19 cellular contexts compared by ENCODE assay signal in genomic region chr4:165477799-165478198, GRCh38.
DNase-seq lines count a peak whose midpoint lies in the region; ATAC-seq and TF ChIP-seq lines count a peak whose summit lies in the region.
"Had no signal": no experiment of that assay in that cellular context is flagged by ENCODE, and none has a peak within 500 bp of the region (broad histone marks: within the 10 kb centered on the region; RNA-seq: fewer than 3 reads in every experiment).

No MANE protein-coding gene starts in this region.

- peak overlapping the region; percentile 73 for H3K27ac Mint-ChIP-seq in chondrocyte (ENCODE audit: unreplicated experiment)
- H3K27ac Mint-ChIP-seq: CD14-positive monocyte; CD4-positive, alpha-beta memory T cell; H9 had no signal

- H3K36me3 Mint-ChIP-seq in chondrocyte (ENCODE audit: low read depth), result peaks cover 10% of the 10 kb centered on the region
- H3K36me3 Mint-ChIP-seq: CD14-positive monocyte; CD4-positive, alpha-beta memory T cell had no signal

- TF ChIP-seq CTCF in cardiac muscle cell (IDR thresholded peaks at IDR 0.05; ENCODE audit: low read depth, low read length) (no peak), chondrocyte (IDR thresholded peaks at IDR 0.05) (no peak), smooth muscle cell (IDR thresholded peaks at IDR 0.05; ENCODE audit: borderline replicate concordance, insufficient read depth, poor library complexity, severe bottlenecking) (no peak)

- peak in 1 of 2 donors; percentile 26 for DNase-seq in cardiac muscle cell (ENCODE audit: low read depth in 1 of 2, low spot score in 1 of 2)
- DNase-seq in Right ventricle myocardium inferior (ENCODE audit: missing footprints), result no peak
- DNase-seq in chondrocyte (ENCODE audit: low spot score), result no peak
- no peak for DNase-seq in smooth muscle cell (lab: John Stamatoyannopoulos, UW; ENCODE audit: unreplicated experiment)
- no peak for DNase-seq in middle frontal gyrus (ENCODE audit: extremely low spot score, low spot score)
- DNase-seq in NCI-H128 (lab: John Stamatoyannopoulos, UW; ENCODE audit: unreplicated experiment), result no peak
- DNase-seq: 8988T; Calu3; CD4-positive, alpha-beta memory T cell; DMS 273 treated with DMSO at 0.1 percent for 48 hours; DMS53; DND-41; EL; H9 had no signal

- H3K36me3 ChIP-seq in cardiac muscle cell (peaks cover 4% of the 10 kb centered on the region), smooth muscle cell (ENCODE audit: low read depth) (no peaks in the 10 kb centered on the region)
- H3K36me3 ChIP-seq: BLaER1 had no signal

- H3K4me2 ChIP-seq in smooth muscle cell, result no peak overlapping the region
- H3K4me2 ChIP-seq: BLaER1 had no signal

- no peak overlapping the region for H2AFZ ChIP-seq in smooth muscle cell (ENCODE audit: low read depth)

- H3K4me1 Mint-ChIP-seq in chondrocyte (ENCODE audit: low read depth), result peaks cover 37% of the 10 kb centered on the region
- H3K4me1 Mint-ChIP-seq: CD14-positive monocyte; CD4-positive, alpha-beta memory T cell had no signal

- no peak overlapping the region for H3K4me3 Mint-ChIP-seq in chondrocyte (ENCODE audit: unreplicated experiment)
- H3K4me3 Mint-ChIP-seq: CD14-positive monocyte; CD4-positive, alpha-beta memory T cell; H9 had no signal

- H3K27ac ChIP-seq in cardiac muscle cell, result peak overlapping the region; percentile 12
- peak overlapping the region; percentile 48 for H3K27ac ChIP-seq in smooth muscle cell (ENCODE audit: low read depth)
- H3K27ac ChIP-seq: BLaER1 had no signal

- WGBS in smooth muscle cell (ENCODE audit: low lambda C conversion rate), result 94% methylated on average over 4 of the region's 4 CpGs

- H3K27me3 ChIP-seq in cardiac muscle cell, result no peaks in the 10 kb centered on the region
- no peaks in the 10 kb centered on the region for H3K27me3 ChIP-seq in smooth muscle cell (ENCODE audit: low read depth)
- H3K27me3 ChIP-seq: BLaER1 had no signal

- no peak overlapping the region for H3K9ac ChIP-seq in smooth muscle cell (ENCODE audit: low read depth)
- H3K9ac ChIP-seq: BLaER1 had no signal

- H3F3A ChIP-seq in smooth muscle cell (ENCODE audit: low read depth), result no peaks in the 10 kb centered on the region

- no peaks in the 10 kb centered on the region for H4K20me1 ChIP-seq in smooth muscle cell (ENCODE audit: low read depth)
- H4K20me1 ChIP-seq: BLaER1 had no signal

- H3K79me2 ChIP-seq in smooth muscle cell (ENCODE audit: low read depth), result no peaks in the 10 kb centered on the region

- H3K4me1 ChIP-seq in cardiac muscle cell (ENCODE audit: low read depth) (peaks cover 5% of the 10 kb centered on the region), smooth muscle cell (ENCODE audit: low read depth) (no peaks in the 10 kb centered on the region)
- H3K4me1 ChIP-seq: BLaER1 had no signal

- H3K9me3 ChIP-seq in cardiac muscle cell (ENCODE audit: low read depth) (no peaks in the 10 kb centered on the region), smooth muscle cell (replicated peaks; ENCODE audit: low read depth) (peaks cover 9% of the 10 kb centered on the region)

- intact Hi-C loops in Right ventricle myocardium inferior (cut with DNase I), result no loop called here

- H3K27me3 Mint-ChIP-seq in chondrocyte (ENCODE audit: low read depth), result no peaks in the 10 kb centered on the region

- H3K4me3 ChIP-seq in cardiac muscle cell (no peak overlapping the region), smooth muscle cell (no peak overlapping the region)
- H3K4me3 ChIP-seq: BLaER1, GM12878 had no signal

- ATAC-seq in Right ventricle myocardium inferior (no peak), GM21515 (IDR thresholded peaks at IDR 0.05; ENCODE audit: unreplicated experiment) (no peak)
- ATAC-seq: GM12878, HepG2 had no signal

- peaks cover 7% of the 10 kb centered on the region for H3K9me3 Mint-ChIP-seq in chondrocyte (ENCODE audit: low read depth)
